ENCODE assay signal across 2 cellular contexts in the genomic region with DNA sequence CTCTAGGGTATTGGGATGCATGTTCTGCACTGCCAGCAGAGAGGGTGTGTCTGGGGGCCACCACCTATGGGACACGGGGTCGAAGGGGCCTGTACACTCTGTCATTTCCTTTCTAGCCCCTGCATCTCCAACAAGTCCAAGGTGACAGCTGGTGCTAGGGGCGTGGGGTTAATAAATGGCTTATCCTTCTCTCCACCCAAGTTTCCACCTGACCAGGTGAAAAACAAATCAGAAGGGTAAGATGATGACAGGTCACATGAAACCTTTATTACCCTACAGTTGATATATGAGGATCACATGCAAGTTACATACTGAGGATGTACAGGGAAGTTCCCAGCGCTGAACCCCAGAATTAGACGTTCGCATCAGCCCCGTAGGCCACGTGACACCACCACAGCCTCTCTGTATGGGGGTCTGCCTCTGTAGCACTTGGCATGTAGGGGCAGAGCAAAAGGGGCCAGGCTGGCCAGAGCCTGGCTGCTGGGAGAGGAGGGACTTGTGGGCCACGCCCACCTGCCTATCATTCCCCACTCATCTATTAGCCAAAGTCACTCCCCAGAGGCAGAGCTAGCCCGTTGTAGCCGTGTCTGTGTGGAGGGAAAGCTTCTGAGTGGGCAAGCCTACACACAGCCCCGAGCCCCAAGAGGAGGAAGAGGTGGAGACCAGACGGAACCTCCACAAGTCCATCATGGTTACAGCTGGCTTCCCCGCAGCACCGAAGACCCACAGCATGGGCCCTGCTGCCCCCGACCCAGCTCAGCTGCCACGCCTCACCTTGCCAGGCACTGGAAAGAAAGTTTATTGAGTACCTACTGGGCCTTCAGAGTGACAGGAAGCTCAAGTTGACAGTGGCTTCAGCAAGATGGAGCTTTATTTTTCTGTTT.
TF ChIP-seq lines count a peak whose summit lies in the region.

No MANE protein-coding gene starts in this region.

TF ChIP-seq in SK-N-SH, 30 proteins besides CTCF, POLR2A, EP300 and RAD21 (continued from another document):
- TF ChIP-seq, protein P1, sequence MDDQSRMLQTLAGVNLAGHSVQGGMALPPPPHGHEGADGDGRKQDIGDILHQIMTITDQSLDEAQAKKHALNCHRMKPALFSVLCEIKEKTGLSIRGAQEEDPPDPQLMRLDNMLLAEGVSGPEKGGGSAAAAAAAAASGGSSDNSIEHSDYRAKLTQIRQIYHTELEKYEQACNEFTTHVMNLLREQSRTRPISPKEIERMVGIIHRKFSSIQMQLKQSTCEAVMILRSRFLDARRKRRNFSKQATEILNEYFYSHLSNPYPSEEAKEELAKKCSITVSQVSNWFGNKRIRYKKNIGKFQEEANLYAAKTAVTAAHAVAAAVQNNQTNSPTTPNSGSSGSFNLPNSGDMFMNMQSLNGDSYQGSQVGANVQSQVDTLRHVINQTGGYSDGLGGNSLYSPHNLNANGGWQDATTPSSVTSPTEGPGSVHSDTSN (IDR thresholded peaks at IDR 0.05), result peak; percentile 50

TF ChIP-seq in SK-N-SH treated with all-trans-retinoic acid at 6 μM for 48 hours, 23 proteins besides CTCF, POLR2A, EP300 and RAD21:
- TF ChIP-seq, protein P2, sequence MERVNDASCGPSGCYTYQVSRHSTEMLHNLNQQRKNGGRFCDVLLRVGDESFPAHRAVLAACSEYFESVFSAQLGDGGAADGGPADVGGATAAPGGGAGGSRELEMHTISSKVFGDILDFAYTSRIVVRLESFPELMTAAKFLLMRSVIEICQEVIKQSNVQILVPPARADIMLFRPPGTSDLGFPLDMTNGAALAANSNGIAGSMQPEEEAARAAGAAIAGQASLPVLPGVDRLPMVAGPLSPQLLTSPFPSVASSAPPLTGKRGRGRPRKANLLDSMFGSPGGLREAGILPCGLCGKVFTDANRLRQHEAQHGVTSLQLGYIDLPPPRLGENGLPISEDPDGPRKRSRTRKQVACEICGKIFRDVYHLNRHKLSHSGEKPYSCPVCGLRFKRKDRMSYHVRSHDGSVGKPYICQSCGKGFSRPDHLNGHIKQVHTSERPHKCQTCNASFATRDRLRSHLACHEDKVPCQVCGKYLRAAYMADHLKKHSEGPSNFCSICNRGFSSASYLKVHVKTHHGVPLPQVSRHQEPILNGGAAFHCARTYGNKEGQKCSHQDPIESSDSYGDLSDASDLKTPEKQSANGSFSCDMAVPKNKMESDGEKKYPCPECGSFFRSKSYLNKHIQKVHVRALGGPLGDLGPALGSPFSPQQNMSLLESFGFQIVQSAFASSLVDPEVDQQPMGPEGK (CRISPR knock-in tag; IDR thresholded peaks at IDR 0.05; ENCODE audit: borderline replicate concordance), result no peak
- no peak for TF ChIP-seq TOX (CRISPR knock-in tag; IDR thresholded peaks at IDR 0.05; ENCODE audit: borderline replicate concordance)
- no peak for TF ChIP-seq TCF4 (CRISPR knock-in tag; IDR thresholded peaks at IDR 0.05; ENCODE audit: borderline replicate concordance)
- TF ChIP-seq PPARA (CRISPR knock-in tag; IDR thresholded peaks at IDR 0.05; ENCODE audit: borderline replicate concordance), result no peak
- no peak for TF ChIP-seq SNAI2 (CRISPR knock-in tag; IDR thresholded peaks at IDR 0.05)
- no peak for TF ChIP-seq CSDC2 (CRISPR knock-in tag; IDR thresholded peaks at IDR 0.05)
- no peak for TF ChIP-seq RARB (CRISPR knock-in tag; IDR thresholded peaks at IDR 0.05)
- TF ChIP-seq, protein P3, sequence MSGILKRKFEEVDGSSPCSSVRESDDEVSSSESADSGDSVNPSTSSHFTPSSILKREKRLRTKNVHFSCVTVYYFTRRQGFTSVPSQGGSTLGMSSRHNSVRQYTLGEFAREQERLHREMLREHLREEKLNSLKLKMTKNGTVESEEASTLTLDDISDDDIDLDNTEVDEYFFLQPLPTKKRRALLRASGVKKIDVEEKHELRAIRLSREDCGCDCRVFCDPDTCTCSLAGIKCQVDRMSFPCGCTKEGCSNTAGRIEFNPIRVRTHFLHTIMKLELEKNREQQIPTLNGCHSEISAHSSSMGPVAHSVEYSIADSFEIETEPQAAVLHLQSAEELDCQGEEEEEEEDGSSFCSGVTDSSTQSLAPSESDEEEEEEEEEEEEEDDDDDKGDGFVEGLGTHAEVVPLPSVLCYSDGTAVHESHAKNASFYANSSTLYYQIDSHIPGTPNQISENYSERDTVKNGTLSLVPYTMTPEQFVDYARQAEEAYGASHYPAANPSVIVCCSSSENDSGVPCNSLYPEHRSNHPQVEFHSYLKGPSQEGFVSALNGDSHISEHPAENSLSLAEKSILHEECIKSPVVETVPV (CRISPR knock-in tag; IDR thresholded peaks at IDR 0.05), result no peak
- TF ChIP-seq BACH2 (CRISPR knock-in tag; IDR thresholded peaks at IDR 0.05; ENCODE audit: borderline replicate concordance), result no peak
- TF ChIP-seq OSR1 (CRISPR knock-in tag; IDR thresholded peaks at IDR 0.05), result no peak
- no peak for TF ChIP-seq ARNTL (CRISPR knock-in tag; IDR thresholded peaks at IDR 0.05; ENCODE audit: borderline replicate concordance, low read depth)
- TF ChIP-seq, protein P4, sequence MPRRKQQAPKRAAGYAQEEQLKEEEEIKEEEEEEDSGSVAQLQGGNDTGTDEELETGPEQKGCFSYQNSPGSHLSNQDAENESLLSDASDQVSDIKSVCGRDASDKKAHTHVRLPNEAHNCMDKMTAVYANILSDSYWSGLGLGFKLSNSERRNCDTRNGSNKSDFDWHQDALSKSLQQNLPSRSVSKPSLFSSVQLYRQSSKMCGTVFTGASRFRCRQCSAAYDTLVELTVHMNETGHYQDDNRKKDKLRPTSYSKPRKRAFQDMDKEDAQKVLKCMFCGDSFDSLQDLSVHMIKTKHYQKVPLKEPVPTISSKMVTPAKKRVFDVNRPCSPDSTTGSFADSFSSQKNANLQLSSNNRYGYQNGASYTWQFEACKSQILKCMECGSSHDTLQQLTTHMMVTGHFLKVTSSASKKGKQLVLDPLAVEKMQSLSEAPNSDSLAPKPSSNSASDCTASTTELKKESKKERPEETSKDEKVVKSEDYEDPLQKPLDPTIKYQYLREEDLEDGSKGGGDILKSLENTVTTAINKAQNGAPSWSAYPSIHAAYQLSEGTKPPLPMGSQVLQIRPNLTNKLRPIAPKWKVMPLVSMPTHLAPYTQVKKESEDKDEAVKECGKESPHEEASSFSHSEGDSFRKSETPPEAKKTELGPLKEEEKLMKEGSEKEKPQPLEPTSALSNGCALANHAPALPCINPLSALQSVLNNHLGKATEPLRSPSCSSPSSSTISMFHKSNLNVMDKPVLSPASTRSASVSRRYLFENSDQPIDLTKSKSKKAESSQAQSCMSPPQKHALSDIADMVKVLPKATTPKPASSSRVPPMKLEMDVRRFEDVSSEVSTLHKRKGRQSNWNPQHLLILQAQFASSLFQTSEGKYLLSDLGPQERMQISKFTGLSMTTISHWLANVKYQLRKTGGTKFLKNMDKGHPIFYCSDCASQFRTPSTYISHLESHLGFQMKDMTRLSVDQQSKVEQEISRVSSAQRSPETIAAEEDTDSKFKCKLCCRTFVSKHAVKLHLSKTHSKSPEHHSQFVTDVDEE (CRISPR knock-in tag; IDR thresholded peaks at IDR 0.05), result no peak
- no peak for TF ChIP-seq ESRRG (CRISPR knock-in tag; IDR thresholded peaks at IDR 0.05)
- no peak for TF ChIP-seq ZFP3 (CRISPR knock-in tag; IDR thresholded peaks at IDR 0.05)
- no peak for TF ChIP-seq POU6F1 (CRISPR knock-in tag; IDR thresholded peaks at IDR 0.05; ENCODE audit: borderline replicate concordance, low read depth)
- TF ChIP-seq CREB5 (CRISPR knock-in tag; IDR thresholded peaks at IDR 0.05; ENCODE audit: low read depth), result no peak
- TF ChIP-seq GLIS3 (CRISPR knock-in tag; IDR thresholded peaks at IDR 0.05), result no peak
